In genomic region chr16:84699712-84700517, GRCh38 we compare ENCODE assay signal across 8 cellular contexts. TPM values are rescaled to one million over a fixed set of nuclear protein-coding genes. Genes with fewer than 3 reads are reported as not detected.
DNase-seq lines count a peak whose midpoint lies in the region; ATAC-seq and TF ChIP-seq lines count a peak whose summit lies in the region.

TSS of gene USP10 (plus strand) at chr16:84700000. CDS start at chr16:84700091, 91 bp downstream.

- H3K79me2 ChIP-seq in GM23248 (ENCODE audit: insufficient read depth): peaks cover 48% of the 10 kb centered on the region

- no peaks in the 10 kb centered on the region for H3K27me3 ChIP-seq in GM23248 (replicated peaks; ENCODE audit: insufficient read depth)
- H3K27me3 ChIP-seq in suprapubic skin: no peaks in the 10 kb centered on the region

- peak within 1 kb of the TSS; percentile 95 for H3K27ac Mint-ChIP-seq in activated naive CD4-positive, alpha-beta T cell treated with anti-CD3 and anti-CD28 coated beads for 36 hours

- CTCF ChIA-PET in activated naive CD4-positive, alpha-beta T cell treated with anti-CD3 and anti-CD28 coated beads for 36 hours (lab: Charles Lee): interaction anchor here (0.6 to 3.3 kb wide), 8 partner anchors 26 to 194 kb away, joined by 3 to 20 read pairs (median 7); no protein-coding TSS in a partner anchor

- TF ChIP-seq EP300 in suprapubic skin (IDR thresholded peaks at IDR 0.05): no peak

- H2AFZ ChIP-seq in GM23248: peak within 1 kb of the TSS; percentile 95

- H3K4me3 Mint-ChIP-seq in activated naive CD4-positive, alpha-beta T cell treated with anti-CD3 and anti-CD28 coated beads for 36 hours: peak within 1 kb of the TSS; percentile 95

- in situ Hi-C loops in GM23248 (cut with MboI): no loop called here

- DNase-seq in EL: peak; percentile 83
- peak; percentile 90 for DNase-seq in GM23248
- DNase-seq in LoVo (ENCODE audit: low spot score): peak; percentile 86
- no peak for DNase-seq in SK-N-MC (ENCODE audit: low read depth, low spot score)
- DNase-seq in activated naive CD4-positive, alpha-beta T cell treated with anti-CD3 and anti-CD28 coated beads for 36 hours: peak; percentile 80
- no peak for DNase-seq in glomerular endothelial cell (ENCODE audit: extremely low read depth, low read depth, low spot score)
- peak; percentile 50 for DNase-seq in omental fat pad (ENCODE audit: low spot score)
- peak; percentile 83 to 84 for DNase-seq in suprapubic skin (ENCODE audit: low spot score in 2 of 2)

- H3K9me3 ChIP-seq in GM23248 (ENCODE audit: low read depth): no peaks in the 10 kb centered on the region
- H3K9me3 ChIP-seq in SK-N-MC (ENCODE audit: low read depth, low read length): no peaks in the 10 kb centered on the region
- H3K9me3 ChIP-seq in suprapubic skin: no peaks in the 10 kb centered on the region

- H3K36me3 ChIP-seq in GM23248 (ENCODE audit: low read depth): no peaks in the 10 kb centered on the region
- no peaks in the 10 kb centered on the region for H3K36me3 ChIP-seq in SK-N-MC (ENCODE audit: insufficient read depth, low read length)
- no peaks in the 10 kb centered on the region for H3K36me3 ChIP-seq in suprapubic skin

- peaks cover 11% of the 10 kb centered on the region for H4K20me1 ChIP-seq in GM23248 (ENCODE audit: insufficient read depth)

- peak; percentile 7 to 44 for TF ChIP-seq POLR2A in suprapubic skin (IDR thresholded peaks at IDR 0.05)

- peak within 1 kb of the TSS; percentile 91 for H3K4me3 ChIP-seq in GM23248
- peak within 1 kb of the TSS; percentile 88 for H3K4me3 ChIP-seq in SK-N-MC
- H3K4me3 ChIP-seq in suprapubic skin: peak within 1 kb of the TSS; percentile 100

- H3K4me2 ChIP-seq in GM23248 (ENCODE audit: unreplicated experiment): peak within 1 kb of the TSS; percentile 87

- no peaks in the 10 kb centered on the region for H3K27me3 Mint-ChIP-seq in activated naive CD4-positive, alpha-beta T cell treated with anti-CD3 and anti-CD28 coated beads for 36 hours (ENCODE audit: low read depth)

- H3K4me1 Mint-ChIP-seq in activated naive CD4-positive, alpha-beta T cell treated with anti-CD3 and anti-CD28 coated beads for 36 hours (ENCODE audit: low read depth): peaks cover 31% of the 10 kb centered on the region

- WGBS in GM23248 (ENCODE audit: low coverage in 1 of 2, low lambda C conversion rate in 2 of 2, missing lambda C conversion rate in 2 of 2), 2 experiments: 0 to 1% methylated on average over 68 to 101 of the region's 106 CpGs
- under 1% methylated on average over 28 of the region's 106 CpGs for WGBS in suprapubic skin

- intact Hi-C loops in activated naive CD4-positive, alpha-beta T cell treated with anti-CD3 and anti-CD28 coated beads for 36 hours (cut with micrococcal nuclease): loop anchor here (1.0 to 2.0 kb wide), 2 partner anchors 26 to 27 kb away; no protein-coding TSS in a partner anchor

- H3K9ac ChIP-seq in GM23248 (peak within 1 kb of the TSS; percentile 89), SK-N-MC (ENCODE audit: insufficient read length) (peak within 1 kb of the TSS; percentile 82)

- H3F3A ChIP-seq in GM23248 (ENCODE audit: insufficient read depth): no peaks in the 10 kb centered on the region

- ATAC-seq in omental fat pad (ENCODE audit: low FRiP score): peak; percentile 98

- H3K36me3 Mint-ChIP-seq in activated naive CD4-positive, alpha-beta T cell treated with anti-CD3 and anti-CD28 coated beads for 36 hours (ENCODE audit: low read depth): peaks cover 3% of the 10 kb centered on the region

- H3K4me1 ChIP-seq in GM23248 (ENCODE audit: insufficient read depth) (0 out of 2 replicates have a peak, but pooled peaks cover 7% of the 10 kb centered on the region), suprapubic skin (peaks cover 33% of the 10 kb centered on the region)

- TF ChIP-seq CTCF in omental fat pad (IDR thresholded peaks at IDR 0.05) (no peak), suprapubic skin (IDR thresholded peaks at IDR 0.05) (no peak)

- no peaks in the 10 kb centered on the region for H3K9me3 Mint-ChIP-seq in activated naive CD4-positive, alpha-beta T cell treated with anti-CD3 and anti-CD28 coated beads for 36 hours

- no peaks in the 10 kb centered on the region for H3K9me2 ChIP-seq in GM23248 (ENCODE audit: insufficient read depth)

- H3K27ac ChIP-seq in GM23248: peak within 1 kb of the TSS; percentile 50
- H3K27ac ChIP-seq in SK-N-MC: no peak within 1 kb of the TSS
- H3K27ac ChIP-seq in suprapubic skin: peak within 1 kb of the TSS; percentile 92

RNA-seq across cellular contexts. Expression of gene USP10, which starts in this region (rescaled TPM):
- total RNA-seq in GM23248 (2014; rRNA removed; shearing (Covaris generic)): 48.3 and 51.3 TPM in 2 replicates
- polyA plus RNA-seq in GM23248 (2016; fragmentation: Nextera tagmentation; extraction: Ambion mirVana): 72.4 and 74.0 TPM in 2 replicates
- total RNA-seq in activated naive CD4-positive, alpha-beta T cell treated with anti-CD3 and anti-CD28 coated beads for 36 hours: 10 to 100 TPM; 93.9 to 95.2 TPM
- total RNA-seq in glomerular endothelial cell (52.6 and 70.8 TPM in 2 replicates), omental fat pad (10 to 100 TPM; 44.6 to 89.6 (median 55.9) TPM), suprapubic skin (10 to 100 TPM; 58.5 to 92.2 (median 69.8) TPM)

Comparison
In these comparisons a context has a peak if more than half of its experiments do, and no peak if none do; other contexts are left out.
1. DNase-seq: peak in EL (single experiment), GM23248 (single experiment), LoVo (single experiment), activated naive CD4-positive, alpha-beta T cell treated with anti-CD3 and anti-CD28 coated beads for 36 hours (single experiment), omental fat pad (single experiment) and suprapubic skin (2 of 2); none in SK-N-MC (single experiment) and glomerular endothelial cell (single experiment).
2. Peak in every context shown above with its lines, with median percentiles within 50 percentile points of each other: H3K4me3 ChIP-seq.